Comparison of ENCODE assay signal across 24 cellular contexts in the genomic region with DNA sequence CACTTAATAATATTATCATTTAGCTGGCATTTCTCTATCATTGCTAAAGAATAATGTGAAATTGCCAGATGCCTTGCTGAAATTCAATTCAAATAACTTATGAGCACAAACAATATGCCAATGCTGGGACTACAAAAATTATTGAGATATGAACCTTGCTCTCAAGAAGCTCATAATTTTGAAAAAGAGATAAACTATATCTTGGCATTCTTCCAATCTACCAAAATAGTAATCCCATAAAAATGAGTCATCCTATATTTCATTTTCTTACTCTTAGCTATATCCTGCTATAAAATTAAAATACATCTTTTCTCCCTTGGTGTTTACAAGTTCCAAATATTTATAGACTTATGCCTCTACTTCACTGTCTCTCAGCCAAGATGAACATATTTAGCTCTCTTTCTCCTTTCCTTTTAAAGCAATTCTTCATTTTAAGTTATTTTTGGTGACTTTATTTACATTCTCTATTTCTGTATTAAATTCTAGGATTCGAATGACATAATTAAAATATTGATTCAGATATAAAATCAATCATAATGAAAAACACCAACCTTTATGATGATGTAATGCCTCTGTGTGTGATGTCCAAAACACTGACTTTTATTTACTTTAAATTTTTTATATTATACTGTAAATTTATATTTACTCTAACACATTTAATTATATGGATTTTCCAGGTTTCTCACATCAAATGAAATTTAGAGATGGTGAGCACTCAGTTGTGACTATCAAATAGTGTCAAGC.
DNase-seq lines count a peak whose midpoint lies in the region; ATAC-seq and TF ChIP-seq lines count a peak whose summit lies in the region.
"Had no signal": no experiment of that assay in that cellular context is flagged by ENCODE, and none has a peak within 500 bp of the region (broad histone marks: within the 10 kb centered on the region; RNA-seq: fewer than 3 reads in every experiment).

No MANE protein-coding gene starts in this region.

- H3K36me3 ChIP-seq in HEK293 (ENCODE audit: control insufficient read depth in 2 of 2, insufficient read depth in 1 of 2, low read length in 2 of 2) (no peaks in the 10 kb centered on the region; a peak in 1 of 3 replicates), left ventricle myocardium inferior (no peaks in the 10 kb centered on the region), body of pancreas (replicated peaks in 1 of 2; ENCODE audit: insufficient read depth in 1 of 2, low read depth in 2 of 2) (no peaks in the 10 kb centered on the region), sigmoid colon (no peaks in the 10 kb centered on the region)

- H3K27me3 ChIP-seq in left ventricle myocardium inferior (ENCODE audit: low read depth) (no peaks in the 10 kb centered on the region), body of pancreas (no peaks in the 10 kb centered on the region), sigmoid colon (no peaks in the 10 kb centered on the region)
- H3K27me3 ChIP-seq: gastroesophageal sphincter, testis had no signal

- H3K4me1 ChIP-seq in HEK293 (ENCODE audit: control insufficient read depth, insufficient read depth, low read length) (no peaks in the 10 kb centered on the region), left ventricle myocardium inferior (no peaks in the 10 kb centered on the region), body of pancreas (no peaks in the 10 kb centered on the region), sigmoid colon (peaks cover 0 to 10% (median 6%) of the 10 kb centered on the region in 4 donors)
- H3K4me1 ChIP-seq: gastroesophageal sphincter, testis had no signal

- no peak for TF ChIP-seq EP300 in sigmoid colon (IDR thresholded peaks at IDR 0.05)

- H3K4me3 ChIP-seq in HEK293 (ENCODE audit: low read depth, low read length) (no peak overlapping the region), fibroblast of pulmonary artery (replicated peaks; ENCODE audit: low read depth, low read length) (no peak overlapping the region), left ventricle myocardium inferior (no peak overlapping the region), body of pancreas (no peak overlapping the region), sigmoid colon (no peak overlapping the region)
- H3K4me3 ChIP-seq: gastroesophageal sphincter, GM23338, testis had no signal

- intact Hi-C loops in left ventricle myocardium inferior (cut with micrococcal nuclease) (no loop called here), body of pancreas (cut with DNase I) (no loop called here), sigmoid colon (cut with DNase I) (no loop called here)

- no peak for TF ChIP-seq CTCF in 22Rv1 (IDR thresholded peaks at IDR 0.05)
- no peak for TF ChIP-seq CTCF in HEK293 (tag by site-specific recombination; IDR thresholded peaks at IDR 0.05)
- no peak for TF ChIP-seq CTCF in fibroblast of pulmonary artery (IDR thresholded peaks at IDR 0.05; ENCODE audit: low read length, missing control alignments)
- no peak for TF ChIP-seq CTCF in left ventricle myocardium inferior (IDR thresholded peaks at IDR 0.05; ENCODE audit: borderline replicate concordance)
- no peak for TF ChIP-seq CTCF in body of pancreas (IDR thresholded peaks at IDR 0.05)
- TF ChIP-seq CTCF in sigmoid colon (IDR thresholded peaks at IDR 0.05): no peak

- peak; percentile 73 for ATAC-seq in SK-N-SH treated with all-trans-retinoic acid at 6 μM for 48 hours
- ATAC-seq in body of pancreas: no peak
- ATAC-seq: gastroesophageal sphincter; GM23338; naive thymus-derived CD4-positive, alpha-beta T cell; right cardiac atrium; stimulated activated effector memory CD8-positive, alpha-beta T cell treated with anti-CD3 and anti-CD28 coated beads, Interleukin-12 subunit alpha, Interleukin-12 subunit beta, amount 100 ng/mL, for 72 hours had no signal

- TF ChIP-seq POLR2A in body of pancreas (IDR thresholded peaks at IDR 0.05) (no peak), sigmoid colon (IDR thresholded peaks at IDR 0.05) (no peak)

- 39 to 52% methylated on average over 1 of the region's 1 CpG for WGBS in body of pancreas, 2 donors
- WGBS in sigmoid colon, 2 donors: 16 to 47% methylated on average over 1 of the region's 1 CpG

- no peaks in the 10 kb centered on the region for H3K9me3 ChIP-seq in HEK293 (ENCODE audit: control insufficient read depth, insufficient read depth, low read depth, low read length)
- H3K9me3 ChIP-seq in left ventricle myocardium inferior (replicated peaks): no peaks in the 10 kb centered on the region
- no peaks in the 10 kb centered on the region for H3K9me3 ChIP-seq in body of pancreas
- H3K9me3 ChIP-seq in sigmoid colon: no peaks in the 10 kb centered on the region
- H3K9me3 ChIP-seq: gastroesophageal sphincter, testis had no signal

- POLR2A ChIA-PET in HEK293 (lab: Yijun Ruan, JAX): no interaction called here

- CTCF ChIA-PET in HEK293 (lab: Yijun Ruan, JAX): interaction anchor here (0.7 kb wide), 1 partner anchor 294 kb away, joined by 3 read pairs; no protein-coding TSS in a partner anchor

- H3K27ac ChIP-seq in 22Rv1: peak overlapping the region; percentile 100
- no peak overlapping the region for H3K27ac ChIP-seq in HEK293 (ENCODE audit: extremely low read depth, low read depth, low read length)
- no peak overlapping the region for H3K27ac ChIP-seq in left ventricle myocardium inferior (replicated peaks)
- H3K27ac ChIP-seq in body of pancreas: no peak overlapping the region
- no peak overlapping the region for H3K27ac ChIP-seq in sigmoid colon
- H3K27ac ChIP-seq: gastroesophageal sphincter, testis had no signal

- DNase-seq in fibroblast of pulmonary artery (ENCODE audit: low read depth) (peak; percentile 14), left ventricle myocardium inferior (no peak), body of pancreas (no peak), NCI-H128 (lab: John Stamatoyannopoulos, UW; ENCODE audit: unreplicated experiment) (no peak), sigmoid colon (no peak)
- DNase-seq: ACHN; activated CD4-positive, alpha-beta T cell treated with anti-CD3 and anti-CD28 coated beads, Interleukin-2, amount 10 ng/mL, durations not matched to agents 24 days and 14 days; activated naive CD8-positive, alpha-beta T cell treated with anti-CD3 and anti-CD28 coated beads, Interleukin-2, amount 10 ng/mL, durations not matched to agents 7 days and 5 days; cortex of kidney; GF-D8; mesenchymal stem cell; naive thymus-derived CD4-positive, alpha-beta T cell; NCI-H1417; NCI-H2107; NCI-H510A; NK-92 treated with Interleukin-12 subunit alpha and Interleukin-12 subunit beta, amount 100 ng/mL, for 24 hours; right cardiac atrium; testis had no signal

TF ChIP-seq in HEK293, 187 proteins besides CTCF, POLR2A, EP300 and RAD21 (continues in another document):
- TF ChIP-seq ATF2 (tag by site-specific recombination; IDR thresholded peaks at IDR 0.05; ENCODE audit: low read depth): peak; percentile 73

TF ChIP-seq in SK-N-SH treated with all-trans-retinoic acid at 6 μM for 48 hours, 23 proteins besides CTCF, POLR2A, EP300 and RAD21:
- TF ChIP-seq ISL1 (CRISPR knock-in tag; IDR thresholded peaks at IDR 0.05) (peak; percentile 85), TSHZ2 (CRISPR knock-in tag; IDR thresholded peaks at IDR 0.05) (no peak)
